In genomic region chr2:27049422-27050280, GRCh38 we compare ENCODE assay signal across 8 cellular contexts. TPM values are rescaled to one million over a fixed set of nuclear protein-coding genes. Genes with fewer than 3 reads are reported as not detected.
A peak's percentile ranks its signal among the peaks of the same experiment; 100 is the strongest.
DNase-seq lines count a peak whose midpoint lies in the region; ATAC-seq and TF ChIP-seq lines count a peak whose summit lies in the region.

No MANE protein-coding gene starts in this region.

- H3K4me3 ChIP-seq in WI38 (ENCODE audit: low read depth, low read length) (peak overlapping the region; percentile 69), choroid plexus epithelial cell (ENCODE audit: low read depth, low read length) (peak overlapping the region; percentile 85)

- peak; percentile 9 for DNase-seq in NCI-H1436 (lab: John Stamatoyannopoulos, UW)
- no peak for DNase-seq in NCI-H1436 treated with DMSO at 0.1 percent for 48 hours (lab: John Stamatoyannopoulos, UW)
- DNase-seq in choroid plexus epithelial cell (ENCODE audit: low read depth), result no peak
- DNase-seq in lung microvascular endothelial cell (ENCODE audit: low read depth in 2 of 2), result peak; percentile 63 to 78
- DNase-seq in stimulated activated CD8-positive, alpha-beta memory T cell treated with anti-CD3 and anti-CD28 coated beads, Interleukin-15, amount 100 ng/mL, for 48 hours (ENCODE audit: low read depth in 2 of 2), result peak; percentile 61 to 73

- ATAC-seq in HG03064 (IDR thresholded peaks at IDR 0.05; ENCODE audit: low read depth, unreplicated experiment) (peak; percentile 34), GM21367 (IDR thresholded peaks at IDR 0.05; ENCODE audit: unreplicated experiment) (no peak)

- no peak for TF ChIP-seq CTCF in WI38 (IDR thresholded peaks at IDR 0.05; ENCODE audit: low read depth, low read length)
- no peak for TF ChIP-seq CTCF in choroid plexus epithelial cell (conservative IDR thresholded peaks at IDR 0.05; ENCODE audit: low read depth, low read length)

RNA-seq across cellular contexts. Expression of gene AGBL5, which starts 1.8 kb away (rescaled TPM):
- total RNA-seq in lung microvascular endothelial cell, result 13.7 and 13.9 TPM in 2 replicates

RNA-seq across cellular contexts. Expression of gene TMEM214, which starts 16.9 kb away (rescaled TPM):
- 14.2 and 19.4 TPM in 2 replicates for total RNA-seq in lung microvascular endothelial cell

RNA-seq across cellular contexts. Expression of gene OST4, which starts 21.8 kb away (rescaled TPM):
- total RNA-seq in lung microvascular endothelial cell, result 477 and 564 TPM in 2 replicates

RNA-seq across cellular contexts. Expression of gene EMILIN1, which starts 28.8 kb away (rescaled TPM):
- total RNA-seq in lung microvascular endothelial cell, result 23.3 and 42.3 TPM in 2 replicates

RNA-seq across cellular contexts. Expression of gene KHK, which starts 36.9 kb away (rescaled TPM):
- 2.2 and 3.4 TPM in 2 replicates for total RNA-seq in lung microvascular endothelial cell

Comparison
In these comparisons a context has a peak if more than half of its experiments do, and no peak if none do; other contexts are left out.
1. DNase-seq: peak in NCI-H1436 (single experiment), lung microvascular endothelial cell (2 of 2) and stimulated activated CD8-positive, alpha-beta memory T cell treated with anti-CD3 and anti-CD28 coated beads, Interleukin-15, amount 100 ng/mL, for 48 hours (2 of 2); none in NCI-H1436 treated with DMSO at 0.1 percent for 48 hours (single experiment) and choroid plexus epithelial cell (single experiment).